10 cellular contexts compared by ENCODE assay signal in genomic region chr1:156524481-156524869, GRCh38. TPM values are rescaled to one million over a fixed set of nuclear protein-coding genes. Genes with fewer than 3 reads are reported as not detected.
DNase-seq lines count a peak whose midpoint lies in the region; ATAC-seq and TF ChIP-seq lines count a peak whose summit lies in the region.
"Had no signal": no experiment of that assay in that cellular context is flagged by ENCODE, and none has a peak within 500 bp of the region (broad histone marks: within the 10 kb centered on the region; RNA-seq: fewer than 3 reads in every experiment).

No MANE protein-coding gene starts in this region.

- no peak overlapping the region for H3K4me3 ChIP-seq in naive thymus-derived CD4-positive, alpha-beta T cell (ENCODE audit: low read length)

- no peaks in the 10 kb centered on the region for H3K36me3 ChIP-seq in naive thymus-derived CD4-positive, alpha-beta T cell (ENCODE audit: control insufficient read depth in 2 of 3, insufficient read depth in 3 of 3, low read length in 3 of 3)

- H3K27me3 ChIP-seq in naive thymus-derived CD4-positive, alpha-beta T cell (ENCODE audit: control insufficient read depth in 2 of 2, insufficient read depth in 2 of 2, low read length in 2 of 2), result no peaks in the 10 kb centered on the region

- POLR2A ChIA-PET in GM10248 (lab: Yijun Ruan, JAX), result interaction anchor here (0.5 to 1.1 kb wide), 2 partner anchors 20 to 22 kb away, joined by 3 to 4 read pairs; no protein-coding TSS in a partner anchor
- POLR2A ChIA-PET in naive thymus-derived CD4-positive, alpha-beta T cell (lab: Charles Lee), result interaction anchor here (0.5 to 3.3 kb wide), 8 partner anchors 12 to 1004 kb away, joined by 3 to 32 read pairs (median 4); partner anchors contain the start of gene MEF2D

- no peak overlapping the region for H3K27ac ChIP-seq in naive thymus-derived CD4-positive, alpha-beta T cell (ENCODE audit: low read depth, low read length)

- DNase-seq in GM10248 (ENCODE audit: extremely low spot score), result peak; percentile 44
- no peak for DNase-seq in T-helper 17 cell
- DNase-seq in naive thymus-derived CD4-positive, alpha-beta T cell, result peak in 1 of 9 donors; percentile 14
- DNase-seq in NCI-H524 (lab: John Stamatoyannopoulos, UW), result no peak
- no peak for DNase-seq in dermis blood vessel endothelial cell
- no peak for DNase-seq in SHP77 (lab: John Stamatoyannopoulos, UW)
- DNase-seq in DMS 273 treated with DMSO at 0.1 percent for 48 hours (lab: John Stamatoyannopoulos, UW), result no peak
- DNase-seq: midbrain had no signal

- no peaks in the 10 kb centered on the region for H3K36me3 Mint-ChIP-seq in T-helper 17 cell (ENCODE audit: low read depth)
- H3K36me3 Mint-ChIP-seq in naive thymus-derived CD4-positive, alpha-beta T cell, result peaks cover 0 to 12% (median 0%) of the 10 kb centered on the region in 5 donors

- intact Hi-C loops in naive thymus-derived CD4-positive, alpha-beta T cell (cut with micrococcal nuclease), result loop anchor here in 1 of 2 donors (5.0 kb wide), 1 partner anchor 37 kb away; no protein-coding TSS in a partner anchor

- CTCF ChIA-PET in GM10248 (lab: Yijun Ruan, JAX), result interaction anchor here (0.8 to 4.2 kb wide), 15 partner anchors 8 to 138 kb away, joined by 3 to 26 read pairs (median 4); partner anchors contain the start of genes MEF2D and TTC24
- CTCF ChIA-PET in naive thymus-derived CD4-positive, alpha-beta T cell (lab: Charles Lee), result interaction anchor here (0.7 to 1.9 kb wide), 5 partner anchors 11 to 44 kb away, joined by 3 to 5 read pairs (median 3); partner anchors contain the start of gene MEF2D

- peak overlapping the region; percentile 16 for H3K4me3 Mint-ChIP-seq in T-helper 17 cell
- H3K4me3 Mint-ChIP-seq in naive thymus-derived CD4-positive, alpha-beta T cell, result peak overlapping the region in 9 of 10 donors; percentile 27 to 71 (median 58)

- H3K4me1 Mint-ChIP-seq in T-helper 17 cell, result peaks cover 30% of the 10 kb centered on the region
- H3K4me1 Mint-ChIP-seq in naive thymus-derived CD4-positive, alpha-beta T cell, result peaks cover 34 to 43% (median 36%) of the 10 kb centered on the region in 7 donors

- no peak for TF ChIP-seq CTCF in GM10248 (IDR thresholded peaks at IDR 0.05; ENCODE audit: control extremely low read depth, extremely low read depth, low read depth, missing control alignments)

- H3K4me1 ChIP-seq in naive thymus-derived CD4-positive, alpha-beta T cell (ENCODE audit: control insufficient read depth in 2 of 2, insufficient read depth in 2 of 2, low read length in 2 of 2), result peaks cover 23 to 31% of the 10 kb centered on the region in 2 donors

- no peaks in the 10 kb centered on the region for H3K9me3 Mint-ChIP-seq in naive thymus-derived CD4-positive, alpha-beta T cell

- H3K27ac Mint-ChIP-seq in T-helper 17 cell, result peak overlapping the region; percentile 65
- peak overlapping the region; percentile 4 to 86 (median 57) for H3K27ac Mint-ChIP-seq in naive thymus-derived CD4-positive, alpha-beta T cell

- peak; percentile 58 for ATAC-seq in HG03354 (IDR thresholded peaks at IDR 0.05; ENCODE audit: poor library complexity, severe bottlenecking, unreplicated experiment)
- peak; percentile 54 for ATAC-seq in T-helper 17 cell
- peak; percentile 71 for ATAC-seq in naive thymus-derived CD4-positive, alpha-beta T cell

- peaks cover 5% of the 10 kb centered on the region for H3K27me3 Mint-ChIP-seq in T-helper 17 cell
- no peaks in the 10 kb centered on the region for H3K27me3 Mint-ChIP-seq in naive thymus-derived CD4-positive, alpha-beta T cell

- no peaks in the 10 kb centered on the region for H3K9me3 ChIP-seq in T-helper 17 cell (ENCODE audit: control insufficient read depth, low read length, poor library complexity, severe bottlenecking)
- H3K9me3 ChIP-seq in naive thymus-derived CD4-positive, alpha-beta T cell (ENCODE audit: control insufficient read depth in 2 of 3, low read length in 3 of 3), result no peaks in the 10 kb centered on the region

RNA-seq across cellular contexts. Expression of gene MEF2D, which starts 23.9 kb away (rescaled TPM):
- total RNA-seq in T-helper 17 cell (100 to 1,000 TPM; 142 to 157 TPM), dermis blood vessel endothelial cell (10.7 and 11.6 TPM in 2 replicates)
- total RNA-seq in naive thymus-derived CD4-positive, alpha-beta T cell, result 100 to 1,000 TPM in 2 of 5 experiments, 10 to 100 TPM in 3; 48.1 to 190 (median 67.7) TPM
- 10 to 100 TPM in 1 of 2 donors, 1 to 10 TPM in 1; 4.5 to 10.0 TPM for polyA plus RNA-seq in naive thymus-derived CD4-positive, alpha-beta T cell

RNA-seq across cellular contexts. Expression of gene IQGAP3, which starts 47.9 kb away (rescaled TPM):
- total RNA-seq in T-helper 17 cell (not detected), dermis blood vessel endothelial cell (7.3 and 37.9 TPM in 2 replicates)
- 10 to 100 TPM in 1 of 5 experiments, under 1 TPM in 1, not detected in 3; 0.24 to 14.4 TPM for total RNA-seq in naive thymus-derived CD4-positive, alpha-beta T cell
- not detected for polyA plus RNA-seq in naive thymus-derived CD4-positive, alpha-beta T cell

RNA-seq across cellular contexts. Expression of gene TTC24, which starts 55.0 kb away (rescaled TPM):
- total RNA-seq in T-helper 17 cell (under 1 TPM in 1 of 2 donors, not detected in 1; 0.94 TPM), dermis blood vessel endothelial cell (not detected in 2 replicates)
- total RNA-seq in naive thymus-derived CD4-positive, alpha-beta T cell, result 10 to 100 TPM in 1 of 5 experiments, 1 to 10 TPM in 4; 2.8 to 10.2 (median 7.4) TPM
- polyA plus RNA-seq in naive thymus-derived CD4-positive, alpha-beta T cell, result 1 to 10 TPM in 1 of 2 donors, under 1 TPM in 1; 0.97 to 1.5 TPM
- total RNA-seq: temporal lobe had no signal
